In the genomic region with DNA sequence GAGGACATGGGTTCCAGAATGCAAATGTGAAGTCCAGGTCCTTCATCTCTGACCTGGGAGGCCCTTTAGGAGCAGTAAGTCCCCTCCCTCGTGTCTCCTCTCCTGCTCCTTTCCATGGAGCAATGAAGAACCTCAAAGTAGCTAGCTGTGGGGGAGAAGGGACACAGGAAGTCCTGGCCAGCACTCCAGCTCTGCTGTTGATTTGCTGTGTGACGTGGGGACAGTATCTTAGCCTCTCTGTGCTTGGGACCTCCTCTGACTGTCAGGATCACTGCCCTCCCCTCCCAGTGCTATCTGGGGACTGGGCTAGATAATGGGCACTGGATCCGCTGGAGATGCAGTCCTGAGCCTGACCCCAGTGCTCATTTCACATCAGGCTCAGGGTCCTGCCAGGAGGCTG, we compare ENCODE assay signal across 1 cellular context.
TF ChIP-seq lines count a peak whose summit lies in the region.

No MANE protein-coding gene starts in this region.

TF ChIP-seq in HepG2, 621 proteins besides CTCF, POLR2A, EP300 and RAD21:
- TF ChIP-seq ZNF768 (CRISPR knock-in tag; IDR thresholded peaks at IDR 0.05) (peak; percentile 98), ZMYM3 (CRISPR knock-in tag; IDR thresholded peaks at IDR 0.05) (peak; percentile 54; the same call in 1 of the 2 replicates), SMARCE1 (IDR thresholded peaks at IDR 0.05; ENCODE audit: borderline replicate concordance) (no peak), RFX5 (IDR thresholded peaks at IDR 0.05; ENCODE audit: low read depth, low read length) (no peak)
- TF ChIP-seq, protein P1, sequence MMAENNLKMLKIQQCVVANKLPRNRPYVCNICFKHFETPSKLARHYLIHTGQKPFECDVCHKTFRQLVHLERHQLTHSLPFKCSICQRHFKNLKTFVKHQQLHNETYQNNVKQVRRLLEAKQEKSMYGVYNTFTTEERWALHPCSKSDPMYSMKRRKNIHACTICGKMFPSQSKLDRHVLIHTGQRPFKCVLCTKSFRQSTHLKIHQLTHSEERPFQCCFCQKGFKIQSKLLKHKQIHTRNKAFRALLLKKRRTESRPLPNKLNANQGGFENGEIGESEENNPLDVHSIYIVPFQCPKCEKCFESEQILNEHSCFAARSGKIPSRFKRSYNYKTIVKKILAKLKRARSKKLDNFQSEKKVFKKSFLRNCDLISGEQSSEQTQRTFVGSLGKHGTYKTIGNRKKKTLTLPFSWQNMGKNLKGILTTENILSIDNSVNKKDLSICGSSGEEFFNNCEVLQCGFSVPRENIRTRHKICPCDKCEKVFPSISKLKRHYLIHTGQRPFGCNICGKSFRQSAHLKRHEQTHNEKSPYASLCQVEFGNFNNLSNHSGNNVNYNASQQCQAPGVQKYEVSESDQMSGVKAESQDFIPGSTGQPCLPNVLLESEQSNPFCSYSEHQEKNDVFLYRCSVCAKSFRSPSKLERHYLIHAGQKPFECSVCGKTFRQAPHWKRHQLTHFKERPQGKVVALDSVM (CRISPR knock-in tag; IDR thresholded peaks at IDR 0.05), result no peak
- TF ChIP-seq, protein P2, sequence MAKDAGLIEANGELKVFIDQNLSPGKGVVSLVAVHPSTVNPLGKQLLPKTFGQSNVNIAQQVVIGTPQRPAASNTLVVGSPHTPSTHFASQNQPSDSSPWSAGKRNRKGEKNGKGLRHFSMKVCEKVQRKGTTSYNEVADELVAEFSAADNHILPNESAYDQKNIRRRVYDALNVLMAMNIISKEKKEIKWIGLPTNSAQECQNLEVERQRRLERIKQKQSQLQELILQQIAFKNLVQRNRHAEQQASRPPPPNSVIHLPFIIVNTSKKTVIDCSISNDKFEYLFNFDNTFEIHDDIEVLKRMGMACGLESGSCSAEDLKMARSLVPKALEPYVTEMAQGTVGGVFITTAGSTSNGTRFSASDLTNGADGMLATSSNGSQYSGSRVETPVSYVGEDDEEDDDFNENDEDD (CRISPR knock-in tag; IDR thresholded peaks at IDR 0.05; ENCODE audit: borderline replicate concordance), result no peak
